Comparison of ENCODE assay signal across 2 cellular contexts in genomic region chr6:79135973-79136470, GRCh38.
A peak's percentile ranks its signal among the peaks of the same experiment; 100 is the strongest.
TF ChIP-seq lines count a peak whose summit lies in the region.

No MANE protein-coding gene starts in this region.

TF ChIP-seq in HEK293, 187 proteins besides CTCF, POLR2A, EP300 and RAD21:
- TF ChIP-seq GLIS1 (tag by site-specific recombination; IDR thresholded peaks at IDR 0.05) (no peak), ZBTB8A (tag by site-specific recombination; IDR thresholded peaks at IDR 0.05) (no peak), ZNF529 (tag by site-specific recombination; IDR thresholded peaks at IDR 0.05; ENCODE audit: insufficient replicate concordance) (peak; percentile 96), ZFHX2 (tag by site-specific recombination; conservative IDR thresholded peaks at IDR 0.05) (no peak), ZNF24 (tag by site-specific recombination; IDR thresholded peaks at IDR 0.05) (no peak), ZNF580 (tag by site-specific recombination; IDR thresholded peaks at IDR 0.05) (no peak), TRIM28 (IDR thresholded peaks at IDR 0.05; ENCODE audit: borderline replicate concordance, low read length) (peak; percentile 93), SETDB1 (IDR thresholded peaks at IDR 0.05; ENCODE audit: insufficient read length, low read length) (peak; percentile 97)

TF ChIP-seq in GM12878, 131 proteins besides CTCF, POLR2A, EP300 and RAD21:
- TF ChIP-seq CHD1 (IDR thresholded peaks at IDR 0.05; ENCODE audit: low read depth, low read length), result no peak
- 0 out of 2 replicates have a peak, but pooled peaks have one; percentile 51 for TF ChIP-seq CBX5 (IDR thresholded peaks at IDR 0.05; ENCODE audit: low read depth)
TF ChIP-seq in GM12878: peak in this region for 1.
